Comparison of ENCODE assay signal across 8 cellular contexts in genomic region chr1:157496121-157496526, GRCh38. TPM values are rescaled to one million over a fixed set of nuclear protein-coding genes. Genes with fewer than 3 reads are reported as not detected.
DNase-seq lines count a peak whose midpoint lies in the region; ATAC-seq, FAIRE-seq and TF ChIP-seq lines count a peak whose summit lies in the region.

No MANE protein-coding gene starts in this region.

- ATAC-seq in psoas muscle (peak in 3 of 4 donors; percentile 43 to 67 (median 61)), GM18502 (IDR thresholded peaks at IDR 0.05; ENCODE audit: poor library complexity, unreplicated experiment) (no peak), GM19395 (IDR thresholded peaks at IDR 0.05; ENCODE audit: unreplicated experiment) (no peak)

- CTCF ChIA-PET in CD4-positive, alpha-beta memory T cell (lab: Charles Lee; ENCODE audit: partially characterized antibody) = interaction anchor here (0.6 to 3.0 kb wide), 6 partner anchors 9 to 125 kb away, joined by 3 to 29 read pairs (median 4); no protein-coding TSS in a partner anchor

- POLR2A ChIA-PET in CD4-positive, alpha-beta memory T cell (lab: Charles Lee; ENCODE audit: partially characterized antibody) = no interaction called here

- H3K4me3 ChIP-seq in CD4-positive, alpha-beta memory T cell (ENCODE audit: low read length in 2 of 2) = no peak overlapping the region
- H3K4me3 ChIP-seq in psoas muscle = no peak overlapping the region

- intact Hi-C loops in CD4-positive, alpha-beta memory T cell (cut with micrococcal nuclease) = no loop called here
- intact Hi-C loops in activated T-helper 1 cell treated with anti-CD3 and anti-CD28 coated beads, Interleukin-12 subunit alpha, Interleukin-12 subunit beta, Interleukin-2, Interleukin-4 antibody, amounts not matched to agents 30 ng/mL and 10 ng/mL and 1 ng/mL, durations not matched to agents 14 hours and 24 hours and 36 hours (cut with micrococcal nuclease) = loop anchor here (1.0 to 2.0 kb wide), 2 partner anchors 119 to 303 kb away; no protein-coding TSS in a partner anchor
- intact Hi-C loops in psoas muscle (cut with DNase I) = loop anchor here (5.0 to 10.0 kb wide), 2 partner anchors 119 to 331 kb away; no protein-coding TSS in a partner anchor

- peak in 4 of 5 donors; percentile 23 to 40 (median 29) for DNase-seq in CD4-positive, alpha-beta memory T cell
- DNase-seq in GM18507 (ENCODE audit: extremely low spot score, insufficient read length, low read depth) (no peak), NCI-H510A (lab: John Stamatoyannopoulos, UW) (peak; percentile 18), glomerular visceral epithelial cell (ENCODE audit: extremely low spot score) (peak; percentile 42), psoas muscle (no peak)
- DNase-seq in activated T-helper 1 cell treated with anti-CD3 and anti-CD28 coated beads, Interleukin-12 subunit alpha, Interleukin-12 subunit beta, Interleukin-2, Interleukin-4 antibody, amounts not matched to agents 30 ng/mL and 10 ng/mL and 1 ng/mL, durations not matched to agents 14 hours and 24 hours and 36 hours (ENCODE audit: low spot score) = peak; percentile 31

- H3K27ac ChIP-seq in CD4-positive, alpha-beta memory T cell (ENCODE audit: low read depth, low read length) = no peak overlapping the region
- H3K27ac ChIP-seq in psoas muscle = no peak overlapping the region

- peaks cover 22 to 24% of the 10 kb centered on the region in 2 donors for H3K27me3 Mint-ChIP-seq in CD4-positive, alpha-beta memory T cell
- peaks cover 13% of the 10 kb centered on the region for H3K27me3 Mint-ChIP-seq in activated T-helper 1 cell treated with anti-CD3 and anti-CD28 coated beads, Interleukin-12 subunit alpha, Interleukin-12 subunit beta, Interleukin-2, Interleukin-4 antibody, amounts not matched to agents 30 ng/mL and 10 ng/mL and 1 ng/mL, durations not matched to agents 14 hours and 24 hours and 36 hours (ENCODE audit: insufficient read depth)

- 15 to 18% (median 17%) methylated on average over 5 of the region's 5 CpGs for WGBS in psoas muscle, 3 donors

- FAIRE-seq in GM18507 (lab: Jason Lieb, UNC) = peak; percentile 91

- no peaks in the 10 kb centered on the region for H3K9me3 ChIP-seq in CD4-positive, alpha-beta memory T cell (ENCODE audit: control insufficient read depth in 1 of 2, low read length in 2 of 2)
- no peaks in the 10 kb centered on the region for H3K9me3 ChIP-seq in psoas muscle

- no peaks in the 10 kb centered on the region for H3K4me1 ChIP-seq in CD4-positive, alpha-beta memory T cell (ENCODE audit: insufficient read depth, low read length)
- H3K4me1 ChIP-seq in psoas muscle = no peaks in the 10 kb centered on the region

- peak; percentile 80 for TF ChIP-seq CTCF in psoas muscle (IDR thresholded peaks at IDR 0.05)

- no peaks in the 10 kb centered on the region for H3K36me3 Mint-ChIP-seq in CD4-positive, alpha-beta memory T cell
- H3K36me3 Mint-ChIP-seq in activated T-helper 1 cell treated with anti-CD3 and anti-CD28 coated beads, Interleukin-12 subunit alpha, Interleukin-12 subunit beta, Interleukin-2, Interleukin-4 antibody, amounts not matched to agents 30 ng/mL and 10 ng/mL and 1 ng/mL, durations not matched to agents 14 hours and 24 hours and 36 hours (ENCODE audit: low read depth) = no peaks in the 10 kb centered on the region

- no peaks in the 10 kb centered on the region for H3K9me3 Mint-ChIP-seq in CD4-positive, alpha-beta memory T cell
- H3K9me3 Mint-ChIP-seq in activated T-helper 1 cell treated with anti-CD3 and anti-CD28 coated beads, Interleukin-12 subunit alpha, Interleukin-12 subunit beta, Interleukin-2, Interleukin-4 antibody, amounts not matched to agents 30 ng/mL and 10 ng/mL and 1 ng/mL, durations not matched to agents 14 hours and 24 hours and 36 hours = no peaks in the 10 kb centered on the region

- no peaks in the 10 kb centered on the region for H3K36me3 ChIP-seq in CD4-positive, alpha-beta memory T cell (ENCODE audit: insufficient read depth, low read length)
- H3K36me3 ChIP-seq in psoas muscle (ENCODE audit: insufficient read depth in 1 of 2, low read depth in 1 of 2) = no peaks in the 10 kb centered on the region

- H3K27ac Mint-ChIP-seq in CD4-positive, alpha-beta memory T cell = no peak overlapping the region
- no peak overlapping the region for H3K27ac Mint-ChIP-seq in activated T-helper 1 cell treated with anti-CD3 and anti-CD28 coated beads, Interleukin-12 subunit alpha, Interleukin-12 subunit beta, Interleukin-2, Interleukin-4 antibody, amounts not matched to agents 30 ng/mL and 10 ng/mL and 1 ng/mL, durations not matched to agents 14 hours and 24 hours and 36 hours

- no peak overlapping the region for H3K4me3 Mint-ChIP-seq in CD4-positive, alpha-beta memory T cell
- H3K4me3 Mint-ChIP-seq in activated T-helper 1 cell treated with anti-CD3 and anti-CD28 coated beads, Interleukin-12 subunit alpha, Interleukin-12 subunit beta, Interleukin-2, Interleukin-4 antibody, amounts not matched to agents 30 ng/mL and 10 ng/mL and 1 ng/mL, durations not matched to agents 14 hours and 24 hours and 36 hours = no peak overlapping the region

- H3K4me1 Mint-ChIP-seq in CD4-positive, alpha-beta memory T cell = peaks cover 0 to 2% (median 0%) of the 10 kb centered on the region in 4 donors
- H3K4me1 Mint-ChIP-seq in activated T-helper 1 cell treated with anti-CD3 and anti-CD28 coated beads, Interleukin-12 subunit alpha, Interleukin-12 subunit beta, Interleukin-2, Interleukin-4 antibody, amounts not matched to agents 30 ng/mL and 10 ng/mL and 1 ng/mL, durations not matched to agents 14 hours and 24 hours and 36 hours (ENCODE audit: low read depth) = no peaks in the 10 kb centered on the region

- no peaks in the 10 kb centered on the region for H3K27me3 ChIP-seq in CD4-positive, alpha-beta memory T cell (ENCODE audit: insufficient read depth, low read length)
- peaks cover 0 to 2% (median 0%) of the 10 kb centered on the region in 3 donors for H3K27me3 ChIP-seq in psoas muscle (ENCODE audit: insufficient read depth in 3 of 3, low read length in 2 of 3)

RNA-seq across cellular contexts. Expression of gene FCRL5, which starts 56.2 kb away (rescaled TPM):
- not detected for total RNA-seq in CD4-positive, alpha-beta memory T cell
- polyA plus RNA-seq in CD4-positive, alpha-beta memory T cell = under 1 TPM in 1 of 2 donors, not detected in 1; 0.28 TPM
- not detected in 2 replicates for total RNA-seq in activated T-helper 1 cell treated with anti-CD3 and anti-CD28 coated beads, Interleukin-12 subunit alpha, Interleukin-12 subunit beta, Interleukin-2, Interleukin-4 antibody, amounts not matched to agents 30 ng/mL and 10 ng/mL and 1 ng/mL, durations not matched to agents 14 hours and 24 hours and 36 hours
- under 1 TPM in 2 of 4 donors, not detected in 2; 0.07 to 0.46 TPM for total RNA-seq in psoas muscle
- polyA plus RNA-seq in psoas muscle = under 1 TPM; 0.01 to 0.07 (median 0.04) TPM

Comparison
In these comparisons a context has a peak if more than half of its experiments do, and no peak if none do; other contexts are left out.
1. DNase-seq: peak in CD4-positive, alpha-beta memory T cell (4 of 5), NCI-H510A (single experiment), activated T-helper 1 cell treated with anti-CD3 and anti-CD28 coated beads, Interleukin-12 subunit alpha, Interleukin-12 subunit beta, Interleukin-2, Interleukin-4 antibody, amounts not matched to agents 30 ng/mL and 10 ng/mL and 1 ng/mL, durations not matched to agents 14 hours and 24 hours and 36 hours (single experiment) and glomerular visceral epithelial cell (single experiment); none in GM18507 (single experiment) and psoas muscle (0 of 2).
2. ATAC-seq: peak in psoas muscle (3 of 4); none in GM18502 (single experiment) and GM19395 (single experiment).